1 cellular context compared by ENCODE assay signal in genomic region chr6:167972193-167972592, GRCh38.
TF ChIP-seq lines count a peak whose summit lies in the region.

No MANE protein-coding gene starts in this region.

TF ChIP-seq in HepG2, 621 proteins besides CTCF, POLR2A, EP300 and RAD21:
- TF ChIP-seq POLR2AphosphoS2 (IDR thresholded peaks at IDR 0.05; ENCODE audit: low read depth, low read length) (0 out of 2 replicates have a peak, but pooled peaks have one; percentile 50), ZNF552 (CRISPR knock-in tag; IDR thresholded peaks at IDR 0.05; ENCODE audit: borderline replicate concordance) (no peak), RBM22 (optimal IDR thresholded peaks at IDR 0.05; ENCODE audit: low read length) (peak; percentile 89), SALL1 (CRISPR knock-in tag; IDR thresholded peaks at IDR 0.05) (0 out of 2 replicates have a peak, but pooled peaks have one; percentile 18), ZNF607 (CRISPR knock-in tag; IDR thresholded peaks at IDR 0.05; ENCODE audit: borderline replicate concordance) (0 out of 2 replicates have a peak, but pooled peaks have one; percentile 32)
- TF ChIP-seq, protein P1, sequence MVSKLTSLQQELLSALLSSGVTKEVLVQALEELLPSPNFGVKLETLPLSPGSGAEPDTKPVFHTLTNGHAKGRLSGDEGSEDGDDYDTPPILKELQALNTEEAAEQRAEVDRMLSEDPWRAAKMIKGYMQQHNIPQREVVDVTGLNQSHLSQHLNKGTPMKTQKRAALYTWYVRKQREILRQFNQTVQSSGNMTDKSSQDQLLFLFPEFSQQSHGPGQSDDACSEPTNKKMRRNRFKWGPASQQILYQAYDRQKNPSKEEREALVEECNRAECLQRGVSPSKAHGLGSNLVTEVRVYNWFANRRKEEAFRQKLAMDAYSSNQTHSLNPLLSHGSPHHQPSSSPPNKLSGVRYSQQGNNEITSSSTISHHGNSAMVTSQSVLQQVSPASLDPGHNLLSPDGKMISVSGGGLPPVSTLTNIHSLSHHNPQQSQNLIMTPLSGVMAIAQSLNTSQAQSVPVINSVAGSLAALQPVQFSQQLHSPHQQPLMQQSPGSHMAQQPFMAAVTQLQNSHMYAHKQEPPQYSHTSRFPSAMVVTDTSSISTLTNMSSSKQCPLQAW (CRISPR knock-in tag; IDR thresholded peaks at IDR 0.05): peak; percentile 28; the same call in 1 of the 2 replicates
